ENCODE assay signal across 16 cellular contexts in the genomic region with DNA sequence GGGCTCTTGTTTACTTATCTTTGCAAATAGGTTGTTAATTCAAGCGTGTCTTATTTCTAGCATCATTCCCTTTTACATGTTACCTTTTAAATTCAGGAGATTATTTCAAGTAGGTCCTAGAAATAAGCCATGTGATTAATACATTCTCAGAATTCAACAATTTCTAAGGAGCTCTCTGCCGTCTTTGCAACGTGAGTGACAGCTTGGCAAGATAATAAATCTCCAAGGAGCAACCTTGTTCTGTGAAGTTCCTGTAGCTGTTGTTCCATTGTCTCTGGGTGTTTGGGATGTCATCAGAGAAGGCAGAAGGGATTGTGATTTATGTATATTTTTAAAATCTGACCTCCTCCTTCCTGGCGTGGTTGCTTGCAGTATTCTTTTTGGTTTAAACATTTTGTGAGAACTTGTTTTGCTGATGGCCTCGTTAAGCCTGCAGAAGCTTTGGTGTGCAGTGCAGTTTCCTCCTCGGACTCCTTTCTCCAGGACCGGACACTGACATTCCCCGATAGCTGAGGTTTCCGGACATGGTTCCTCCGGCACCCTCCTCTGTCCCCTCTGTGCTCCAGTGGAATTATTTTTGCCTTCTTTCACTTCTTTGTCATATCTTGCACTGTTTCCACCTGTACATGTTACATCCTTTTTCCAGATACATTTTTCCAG. TPM values are rescaled to one million over a fixed set of nuclear protein-coding genes. Genes with fewer than 3 reads are reported as not detected.
DNase-seq lines count a peak whose midpoint lies in the region; ATAC-seq and TF ChIP-seq lines count a peak whose summit lies in the region.
"Had no signal": no experiment of that assay in that cellular context is flagged by ENCODE, and none has a peak within 500 bp of the region (broad histone marks: within the 10 kb centered on the region; RNA-seq: fewer than 3 reads in every experiment).

No MANE protein-coding gene starts in this region.

- H3K36me3 ChIP-seq in KOPT-K1 (ENCODE audit: insufficient read depth, low read length) = no peaks in the 10 kb centered on the region
- no peaks in the 10 kb centered on the region for H3K36me3 ChIP-seq in brain microvascular endothelial cell (replicated peaks)

- peak overlapping the region; percentile 25 for H3K27ac ChIP-seq in KOPT-K1 (ENCODE audit: low read depth, low read length, poor library complexity, severe bottlenecking)
- H3K27ac ChIP-seq in caudate nucleus (ENCODE audit: low read depth, low read length) = peak overlapping the region; percentile 44
- H3K27ac ChIP-seq in brain microvascular endothelial cell = no peak overlapping the region

- intact Hi-C loops in posterior vena cava (cut with DNase I) = no loop called here

- no peaks in the 10 kb centered on the region for H3K9me3 ChIP-seq in KOPT-K1 (ENCODE audit: insufficient read depth, low read length, poor library complexity, severe bottlenecking)
- H3K9me3 ChIP-seq: SK-N-SH had no signal

- DNase-seq in CMK (ENCODE audit: low read depth) (peak; percentile 31), caudate nucleus (lab: John Stamatoyannopoulos, UW) (peak in 4 of 61 donors; percentile 16 to 64 (median 46)), posterior vena cava (ENCODE audit: low spot score) (peak; percentile 19), GM13976 (ENCODE audit: low spot score) (no peak), brain microvascular endothelial cell (no peak), inferior parietal cortex (ENCODE audit: extremely low spot score) (no peak)
- DNase-seq: activated CD8-positive, alpha-beta memory T cell treated with anti-CD3 and anti-CD28 coated beads, Interleukin-2, amount 50 U/mL, for 4 hours; NCI-H1417 treated with DMSO at 0.1 percent for 48 hours; NCI-H446; occipital lobe; SK-N-SH; stimulated activated naive CD4-positive, alpha-beta T cell had no signal

- in situ Hi-C loops in GM13976 (cut with MboI; ENCODE audit: low sequenced_read_pairs, unreplicated experiment) (no loop called here), brain microvascular endothelial cell (cut with HindIII; ENCODE audit: low pct_ligation_motif_present, low sequenced_read_pairs) (no loop called here)

- no peak overlapping the region for H3K4me3 ChIP-seq in brain microvascular endothelial cell (ENCODE audit: low read depth, low read length)
- H3K4me3 ChIP-seq: smooth muscle cell had no signal

- no peak for TF ChIP-seq CTCF in GM13976 (IDR thresholded peaks at IDR 0.05; ENCODE audit: borderline replicate concordance, control extremely low read depth, extremely low read depth, insufficient read depth, missing control alignments)
- no peak for TF ChIP-seq CTCF in brain microvascular endothelial cell (IDR thresholded peaks at IDR 0.05; ENCODE audit: low read depth, low read length, missing control alignments)

- no peak for ATAC-seq in GM21786 (IDR thresholded peaks at IDR 0.05; ENCODE audit: unreplicated experiment)
- ATAC-seq: WTC11 had no signal

- H3K27me3 ChIP-seq in brain microvascular endothelial cell (replicated peaks) = no peaks in the 10 kb centered on the region

RNA-seq across cellular contexts. Expression of a gene that starts 33.6 kb away (rescaled TPM):
- total RNA-seq in posterior vena cava = 100 to 1,000 TPM; 114 to 116 TPM

Comparison
In these comparisons a context has a peak if more than half of its experiments do, and no peak if none do; other contexts are left out.
1. DNase-seq: peak in CMK (single experiment) and posterior vena cava (single experiment); none in GM13976 (single experiment), brain microvascular endothelial cell (single experiment) and inferior parietal cortex (single experiment).